In genomic region chr16:70665113-70665694, GRCh38 we compare ENCODE assay signal across 18 cellular contexts. TPM values are rescaled to one million over a fixed set of nuclear protein-coding genes. Genes with fewer than 3 reads are reported as not detected.
DNase-seq lines count a peak whose midpoint lies in the region; ATAC-seq, FAIRE-seq and TF ChIP-seq lines count a peak whose summit lies in the region.
"Had no signal": no experiment of that assay in that cellular context is flagged by ENCODE, and none has a peak within 500 bp of the region (broad histone marks: within the 10 kb centered on the region; RNA-seq: fewer than 3 reads in every experiment).

No MANE protein-coding gene starts in this region.

- H3K36me3 ChIP-seq in RWPE2 (ENCODE audit: low read depth): peaks cover 64% of the 10 kb centered on the region
- peaks cover 10 to 26% of the 10 kb centered on the region in 2 donors for H3K36me3 ChIP-seq in kidney (ENCODE audit: control insufficient read depth in 1 of 2, insufficient read depth in 2 of 2, low read length in 2 of 2)
- peaks cover 54 to 73% (median 60%) of the 10 kb centered on the region in 4 donors for H3K36me3 ChIP-seq in sigmoid colon

- intact Hi-C loops in kidney (cut with DNase I) (no loop called here), sigmoid colon (cut with DNase I) (no loop called here)

- DNase-seq in GM03348 (ENCODE audit: low spot score) (peak; percentile 3), RWPE2 (ENCODE audit: low spot score) (peak; percentile 64), kidney (peak; percentile 69), sigmoid colon (peak; percentile 65), hypothalamus (lab: John Stamatoyannopoulos, UW) (no peak)
- DNase-seq in activated T-cell treated with anti-CD3 and anti-CD28 coated beads, Interleukin-2, amount 50 U/mL, for 48 hours: no peak
- DNase-seq in activated effector memory CD4-positive, alpha-beta T cell treated with Interleukin-2 at 50 U/mL for 16 hours: no peak
- DNase-seq: BE2C, Calu3, DMS79, NCI-H1092, NCI-H146, NCI-H2081 treated with DMSO at 0.1 percent for 48 hours, NCI-H510A, NCI-H774 had no signal

- no peaks in the 10 kb centered on the region for H3K27me3 ChIP-seq in RWPE2 (ENCODE audit: insufficient read depth, poor library complexity, severe bottlenecking)
- no peaks in the 10 kb centered on the region for H3K27me3 ChIP-seq in sigmoid colon
- H3K27me3 ChIP-seq: BE2C had no signal

- no peak overlapping the region for H3K4me3 ChIP-seq in RWPE2 (ENCODE audit: severe bottlenecking)
- no peak overlapping the region for H3K4me3 ChIP-seq in kidney (ENCODE audit: low read length in 2 of 2)
- H3K4me3 ChIP-seq in sigmoid colon: no peak overlapping the region
- H3K4me3 ChIP-seq: GM23338 had no signal

- WGBS in sigmoid colon, 2 donors: 91 to 93% methylated on average over 14 of the region's 14 CpGs

- no peak for TF ChIP-seq POLR2A in sigmoid colon (IDR thresholded peaks at IDR 0.05)

- H3K9me3 ChIP-seq in RWPE2 (ENCODE audit: severe bottlenecking) (no peaks in the 10 kb centered on the region), kidney (ENCODE audit: control insufficient read depth in 1 of 2, low read length in 2 of 2) (no peaks in the 10 kb centered on the region), sigmoid colon (no peaks in the 10 kb centered on the region)
- H3K9me3 ChIP-seq: BE2C had no signal

- H3K27ac ChIP-seq in RWPE2 (ENCODE audit: poor library complexity, severe bottlenecking) (no peak overlapping the region), kidney (ENCODE audit: low read depth in 2 of 2, low read length in 2 of 2) (no peak overlapping the region), sigmoid colon (no peak overlapping the region)

- H3K4me1 ChIP-seq in RWPE2 (ENCODE audit: insufficient read depth, poor library complexity, severe bottlenecking): no peaks in the 10 kb centered on the region
- no peaks in the 10 kb centered on the region for H3K4me1 ChIP-seq in kidney (ENCODE audit: control insufficient read depth in 1 of 2, insufficient read depth in 1 of 2, low read depth in 1 of 2, low read length in 2 of 2)
- H3K4me1 ChIP-seq in sigmoid colon: peaks cover 0 to 36% (median 29%) of the 10 kb centered on the region in 4 donors
- H3K4me1 ChIP-seq: BE2C had no signal

- H3K9ac ChIP-seq in kidney (ENCODE audit: low read length in 2 of 2): no peak overlapping the region

- FAIRE-seq in kidney (lab: Jason Lieb, UNC): no peak
- FAIRE-seq: GM18507 had no signal

- ATAC-seq in RWPE2 (ENCODE audit: low read depth): no peak

- TF ChIP-seq EP300 in sigmoid colon (IDR thresholded peaks at IDR 0.05): no peak

- TF ChIP-seq CTCF in RWPE2 (IDR thresholded peaks at IDR 0.05; ENCODE audit: poor library complexity, severe bottlenecking): no peak
- TF ChIP-seq CTCF in kidney (IDR thresholded peaks at IDR 0.05; ENCODE audit: borderline replicate concordance, extremely low read depth, insufficient read depth): no peak
- TF ChIP-seq CTCF in sigmoid colon (IDR thresholded peaks at IDR 0.05): no peak

RNA-seq across cellular contexts. Expression of gene IL34, which starts 18.8 kb away (rescaled TPM):
- total RNA-seq in kidney (7.4 TPM), sigmoid colon (1 to 10 TPM in 3 of 4 donors, not detected in 1; 3.6 to 5.4 (median 4.6) TPM)
- polyA plus RNA-seq in kidney (ENCODE audit: insufficient read depth, low read depth, low replicate concordance) (5.9 TPM), sigmoid colon (1 to 10 TPM in 2 of 3 donors, not detected in 1; 1.8 to 5.5 TPM)
- total RNA-seq: MCF 10A had no signal

RNA-seq across cellular contexts. Expression of gene MTSS2, which starts 20.6 kb away (rescaled TPM):
- total RNA-seq in kidney (33.0 TPM), sigmoid colon (10 to 100 TPM; 36.4 to 100.0 (median 60.7) TPM)
- polyA plus RNA-seq in kidney (ENCODE audit: insufficient read depth, low read depth, low replicate concordance) (19.2 TPM), sigmoid colon (10 to 100 TPM in 2 of 3 donors, 1 to 10 TPM in 1; 5.4 to 28.2 (median 10.9) TPM)

Comparison
In these comparisons a context has a peak if more than half of its experiments do, and no peak if none do; other contexts are left out.
1. DNase-seq: peak in GM03348 (single experiment), RWPE2 (single experiment), kidney (single experiment) and sigmoid colon (single experiment); none in hypothalamus (0 of 51), activated T-cell treated with anti-CD3 and anti-CD28 coated beads, Interleukin-2, amount 50 U/mL, for 48 hours (0 of 2) and activated effector memory CD4-positive, alpha-beta T cell treated with Interleukin-2 at 50 U/mL for 16 hours (single experiment).